Comparison of ENCODE assay signal across 1 cellular context in genomic region chr19:12162513-12162881, GRCh38.
TF ChIP-seq lines count a peak whose summit lies in the region.

No MANE protein-coding gene starts in this region.

TF ChIP-seq in IMR-90, 13 proteins besides CTCF, POLR2A, EP300 and RAD21 (continued from another document):
- TF ChIP-seq ELK1 (IDR thresholded peaks at IDR 0.05; ENCODE audit: borderline replicate concordance, low read depth, low read length): no peak
